ENCODE assay signal across 14 cellular contexts in genomic region chr5:116738948-116739339, GRCh38.
"Had no signal": no experiment of that assay in that cellular context is flagged by ENCODE, and none has a peak within 500 bp of the region (broad histone marks: within the 10 kb centered on the region; RNA-seq: fewer than 3 reads in every experiment).

No MANE protein-coding gene starts in this region.

- FAIRE-seq: small intestine had no signal

- H3K27ac ChIP-seq: ovary, tibial artery had no signal

- H3K9me3 ChIP-seq: ovary, tibial artery had no signal

- ATAC-seq: activated CD8-positive, alpha-beta memory T cell treated with anti-CD3 and anti-CD28 coated beads, Interleukin-2, amount 10 ng/mL, durations not matched to agents 7 days and 5 days; stimulated activated effector memory CD8-positive, alpha-beta T cell treated with anti-CD3 and anti-CD28 coated beads, Interleukin-12 subunit alpha, Interleukin-12 subunit beta, amount 100 ng/mL, for 72 hours had no signal

- H3K27me3 ChIP-seq: ovary, tibial artery had no signal

- H3K4me3 ChIP-seq: ovary, tibial artery had no signal

- DNase-seq: activated CD4-positive, alpha-beta T cell treated with anti-CD3 and anti-CD28 coated beads, Interleukin-2, amount 50 U/mL, for 48 hours; activated CD4-positive, CD25-positive, alpha-beta regulatory T cell treated with anti-CD3 and anti-CD28 coated beads, Interleukin-2, amount 50 U/mL, for 72 hours; activated CD8-positive, alpha-beta memory T cell treated with anti-CD3 and anti-CD28 coated beads, Interleukin-2, amount 10 ng/mL, durations not matched to agents 7 days and 5 days; activated gamma-delta T cell treated with Interleukin-2 at 50 U/mL for 16 hours; activated naive CD8-positive, alpha-beta T cell treated with anti-CD3 and anti-CD28 coated beads, Interleukin-2, amount 10 ng/mL, durations not matched to agents 7 days and 5 days; activated T-cell treated with anti-CD3 and anti-CD28 coated beads, Interleukin-2, amount 50 U/mL, for 48 hours; aorta; effector memory CD4-positive, alpha-beta T cell; glutamatergic neuron; ovary; small intestine; SW 1271; tibial artery had no signal

- H3K36me3 ChIP-seq: ovary, tibial artery had no signal
